ENCODE assay signal across 20 cellular contexts in the genomic region with DNA sequence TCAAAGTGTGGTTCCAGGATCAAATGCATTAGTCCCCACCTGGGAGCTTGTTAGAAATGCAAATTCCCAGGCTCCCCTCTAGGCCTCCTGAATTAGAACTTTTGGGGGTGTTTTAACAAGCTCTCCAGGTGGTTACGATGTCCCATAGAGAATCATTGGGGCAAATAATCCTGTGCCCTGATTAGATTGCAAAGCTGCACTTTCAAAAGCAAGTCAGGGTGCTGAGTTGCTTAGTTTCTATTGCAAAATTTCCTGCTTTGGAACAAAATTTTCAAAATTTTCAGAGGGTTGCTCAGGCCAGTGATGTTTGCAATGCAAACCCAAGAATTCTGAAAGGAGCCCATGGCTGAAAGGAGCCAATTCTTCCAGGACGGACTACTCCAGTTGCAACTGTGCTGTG.
DNase-seq lines count a peak whose midpoint lies in the region; ATAC-seq, FAIRE-seq and TF ChIP-seq lines count a peak whose summit lies in the region.
"Had no signal": no experiment of that assay in that cellular context is flagged by ENCODE, and none has a peak within 500 bp of the region (broad histone marks: within the 10 kb centered on the region; RNA-seq: fewer than 3 reads in every experiment).

No MANE protein-coding gene starts in this region.

- H4K5ac ChIP-seq in H1 (ENCODE audit: insufficient read length, low read depth, low read length): no peak overlapping the region

- H2BK5ac ChIP-seq in H1 (ENCODE audit: low read depth, low read length): no peak overlapping the region; the same call in 1 of the 2 replicates

- H3K23ac ChIP-seq in H1 (ENCODE audit: insufficient read length): no peak overlapping the region

- H2AK5ac ChIP-seq in H1 (ENCODE audit: low read depth, low read length): 0 out of 2 replicates have a peak overlapping the region, but pooled peaks have one; percentile 9

- H3K4me2 ChIP-seq in H1 (ENCODE audit: insufficient read depth in 1 of 2, low read depth in 2 of 2, low read length in 2 of 2): peak overlapping the region; percentile 95 to 96; a peak in 3 of 4 replicates

- H3K36me3 ChIP-seq in breast epithelium: no peaks in the 10 kb centered on the region
- H3K36me3 ChIP-seq in H1 (ENCODE audit: control insufficient read depth in 2 of 4, insufficient read depth in 4 of 4, low read length in 3 of 4): no peaks in the 10 kb centered on the region
- H3K36me3 ChIP-seq: spleen had no signal

- no peak for TF ChIP-seq EP300 in H1 (IDR thresholded peaks at IDR 0.05; ENCODE audit: borderline replicate concordance in 1 of 2, low read depth in 2 of 2, low read length in 2 of 2)

- CTCF ChIA-PET in MCF 10A (lab: Yijun Ruan, JAX) (interaction anchor here (0.5 to 1.0 kb wide), 7 partner anchors 8 to 1730 kb away, joined by 3 to 6 read pairs (median 4); no protein-coding TSS in a partner anchor), H1 (lab: Charles Lee; ENCODE audit: partially characterized antibody) (interaction anchor here (0.6 to 2.0 kb wide), 15 partner anchors 21 to 735 kb away, joined by 3 to 8 read pairs (median 3); no protein-coding TSS in a partner anchor)

- intact Hi-C loops in breast epithelium (cut with DNase I; ENCODE audit: low total_unique reads) (loop anchor here (5.0 to 10.0 kb wide), 2 partner anchors 416 to 518 kb away; a partner anchor contains a TSS), MCF 10A (cut with micrococcal nuclease) (loop anchor here (5.0 to 10.0 kb wide), 2 partner anchors 248 to 591 kb away; no protein-coding TSS in a partner anchor)

- H3K27ac ChIP-seq in breast epithelium (peak overlapping the region; percentile 58 to 88), H1 (ENCODE audit: low read depth, low read length) (no peak overlapping the region)
- H3K27ac ChIP-seq: parathyroid adenoma had no signal

- H4K8ac ChIP-seq in H1 (ENCODE audit: extremely low read depth, insufficient read depth, low read length): no peak overlapping the region

- H4K20me1 ChIP-seq in H1 (replicated peaks in 1 of 2; ENCODE audit: control insufficient read depth in 1 of 2, insufficient read depth in 2 of 2, low read length in 2 of 2): no peaks in the 10 kb centered on the region

- TF ChIP-seq POLR2A in breast epithelium (IDR thresholded peaks at IDR 0.05) (no peak), H1 (IDR thresholded peaks at IDR 0.05; ENCODE audit: control extremely low read depth in 1 of 2, low read depth in 2 of 2, low read length in 2 of 2) (no peak)

- no peak overlapping the region for H3K56ac ChIP-seq in H1 (replicated peaks; ENCODE audit: insufficient read length, low read depth, low read length)

- WGBS in H1 (ENCODE audit: extremely low coverage in 1 of 2, insufficient coverage in 1 of 2, insufficient read length in 1 of 2, insufficient replicate concordance in 2 of 2, low coverage in 1 of 2, low lambda C conversion rate in 2 of 2, missing lambda C conversion rate in 1 of 2), 2 experiments: 38% methylated on average over 2 of the region's 2 CpGs; no CpG with 5 or more reads in 1 of the 2 experiments

- H2BK12ac ChIP-seq in H1 (ENCODE audit: low read depth, low read length): peak overlapping the region; percentile 87; the same call in 1 of the 2 replicates

- H3K79me2 ChIP-seq in H1 (ENCODE audit: control insufficient read depth in 1 of 2, insufficient read depth in 2 of 2, low read length in 2 of 2): no peaks in the 10 kb centered on the region
- H3K79me2 ChIP-seq: parathyroid adenoma had no signal

- H3K4me3 ChIP-seq in breast epithelium (no peak overlapping the region), H1 (ENCODE audit: extremely low read depth in 1 of 4, insufficient read depth in 2 of 4, low read depth in 3 of 4, low read length in 4 of 4) (peak overlapping the region in 1 of 4 experiments; percentile 68; a peak in 1 of 8 replicates)

- H4K91ac ChIP-seq in H1 (replicated peaks; ENCODE audit: insufficient read length, low read length): no peak overlapping the region

- H2AFZ ChIP-seq in H1 (ENCODE audit: low read length): no peak overlapping the region
- H2AFZ ChIP-seq: parathyroid adenoma had no signal

- peaks cover 14% of the 10 kb centered on the region for H3K4me1 Mint-ChIP-seq in MCF 10A (ENCODE audit: insufficient read depth, unreplicated experiment)
- H3K4me1 Mint-ChIP-seq in naive B cell: peaks cover 4 to 17% (median 13%) of the 10 kb centered on the region in 3 donors
- H3K4me1 Mint-ChIP-seq in type B pancreatic cell (ENCODE audit: unreplicated experiment): peaks cover 62% of the 10 kb centered on the region
- H3K4me1 Mint-ChIP-seq: stimulated activated effector memory CD8-positive, alpha-beta T cell treated with anti-CD3 and anti-CD28 coated beads, Interleukin-12 subunit alpha, Interleukin-12 subunit beta, amount 100 ng/mL, for 72 hours had no signal

- TF ChIP-seq RAD21 in H1 (IDR thresholded peaks at IDR 0.05 in 1 of 2, conservative IDR thresholded peaks at IDR 0.05 in 1 of 2; ENCODE audit: low read depth in 2 of 2, low read length in 2 of 2): no peak

- no peak overlapping the region; the same call in 1 of the 2 replicates for H2BK20ac ChIP-seq in H1 (ENCODE audit: low read length)

- POLR2A ChIA-PET in MCF 10A (lab: Yijun Ruan, JAX): interaction anchor here (0.6 to 1.9 kb wide), 4 partner anchors 9 to 414 kb away, joined by 3 to 7 read pairs (median 4); a partner anchor contains a TSS
- POLR2A ChIA-PET in H1 (lab: Charles Lee; ENCODE audit: partially characterized antibody): interaction anchor here (0.6 to 1.0 kb wide), 3 partner anchors 8 to 236 kb away, joined by 3 to 4 read pairs (median 4); no protein-coding TSS in a partner anchor

- H2BK15ac ChIP-seq in H1 (ENCODE audit: low read length): no peak overlapping the region

- H3K4ac ChIP-seq in H1 (replicated peaks; ENCODE audit: insufficient read length, low read depth, low read length): no peak overlapping the region

- no peaks in the 10 kb centered on the region for H3K9me3 ChIP-seq in breast epithelium
- H3K9me3 ChIP-seq in H1 (ENCODE audit: insufficient read depth in 2 of 2, low read depth in 1 of 2, low read length in 1 of 2): no peaks in the 10 kb centered on the region
- H3K9me3 ChIP-seq: spleen had no signal

- H2BK120ac ChIP-seq in H1 (replicated peaks; ENCODE audit: low read depth, low read length): no peak overlapping the region

- peaks cover 10% of the 10 kb centered on the region for H3K23me2 ChIP-seq in H1 (ENCODE audit: low read depth, low read length)

- H3K36me3 Mint-ChIP-seq in MCF 10A (ENCODE audit: insufficient read depth, unreplicated experiment): no peaks in the 10 kb centered on the region
- no peaks in the 10 kb centered on the region for H3K36me3 Mint-ChIP-seq in naive B cell
- no peaks in the 10 kb centered on the region for H3K36me3 Mint-ChIP-seq in type B pancreatic cell
- H3K36me3 Mint-ChIP-seq: stimulated activated effector memory CD8-positive, alpha-beta T cell treated with anti-CD3 and anti-CD28 coated beads, Interleukin-12 subunit alpha, Interleukin-12 subunit beta, amount 100 ng/mL, for 72 hours had no signal

- no peak for DNase-seq in breast epithelium (ENCODE audit: low spot score in 2 of 2)
- no peak for DNase-seq in MCF 10A (ENCODE audit: unreplicated experiment)
- no peak for DNase-seq in H1 (ENCODE audit: low read depth in 1 of 2, low spot score in 2 of 2)
- no peak for DNase-seq in naive B cell
- DNase-seq in type B pancreatic cell (ENCODE audit: extremely low spot score, unreplicated experiment): no peak
- no peak for DNase-seq in frontal cortex (ENCODE audit: low spot score in 2 of 2)
- DNase-seq: activated CD4-positive, CD25-positive, alpha-beta regulatory T cell; IMR-90; kidney glomerular epithelial cell; NCI-H1048; NCI-H748 treated with DMSO at 0.1 percent for 48 hours; spleen had no signal

- H3K27me3 ChIP-seq in breast epithelium (no peaks in the 10 kb centered on the region), H1 (replicated peaks in 1 of 4; ENCODE audit: control insufficient read depth in 3 of 4, extremely low read depth in 1 of 4, insufficient read depth in 3 of 4, low read length in 3 of 4) (peaks cover 7 to 22% (median 19%) of the 10 kb centered on the region in 4 experiments)

- BruUV-seq in MCF 10A (replicated peaks; lab: Mats Ljungman, UMichigan): no TSS peak

- H3K9me3 Mint-ChIP-seq in MCF 10A (ENCODE audit: unreplicated experiment) (no peaks in the 10 kb centered on the region), naive B cell (no peaks in the 10 kb centered on the region), type B pancreatic cell (no peaks in the 10 kb centered on the region)
- H3K9me3 Mint-ChIP-seq: activated T-helper 2 cell treated with anti-CD3 and anti-CD28 coated beads, Interferon-gamma antibody, Interleukin-2, Interleukin-4, amounts not matched to agents 10 μg/mL and 5 μg/mL and 100 μg/mL, durations not matched to agents 14 hours and 24 hours and 36 hours; stimulated activated effector memory CD8-positive, alpha-beta T cell treated with anti-CD3 and anti-CD28 coated beads, Interleukin-12 subunit alpha, Interleukin-12 subunit beta, amount 100 ng/mL, for 72 hours had no signal

- H3K27ac Mint-ChIP-seq in MCF 10A (ENCODE audit: low read depth, unreplicated experiment): no peak overlapping the region
- peak overlapping the region in 4 of 6 donors; percentile 34 to 91 (median 74) for H3K27ac Mint-ChIP-seq in naive B cell
- peak overlapping the region; percentile 48 for H3K27ac Mint-ChIP-seq in type B pancreatic cell
- H3K27ac Mint-ChIP-seq: activated T-helper 2 cell treated with anti-CD3 and anti-CD28 coated beads, Interferon-gamma antibody, Interleukin-2, Interleukin-4, amounts not matched to agents 10 μg/mL and 5 μg/mL and 100 μg/mL, durations not matched to agents 14 hours and 24 hours and 36 hours; stimulated activated effector memory CD8-positive, alpha-beta T cell treated with anti-CD3 and anti-CD28 coated beads, Interleukin-12 subunit alpha, Interleukin-12 subunit beta, amount 100 ng/mL, for 72 hours had no signal

- ATAC-seq in naive B cell (ENCODE audit: low read depth in 2 of 2): no peak
- no peak for ATAC-seq in GM21825 (IDR thresholded peaks at IDR 0.05; ENCODE audit: unreplicated experiment)
- ATAC-seq in HG03521 (IDR thresholded peaks at IDR 0.05; ENCODE audit: unreplicated experiment): no peak
- ATAC-seq: stimulated activated effector memory CD8-positive, alpha-beta T cell treated with anti-CD3 and anti-CD28 coated beads, Interleukin-12 subunit alpha, Interleukin-12 subunit beta, amount 100 ng/mL, for 72 hours had no signal

- no peaks in the 10 kb centered on the region for H3K79me1 ChIP-seq in H1 (ENCODE audit: low read depth, low read length)

- FAIRE-seq in H1 (lab: Jason Lieb, UNC) (no peak), frontal cortex (lab: Jason Lieb, UNC) (no peak)
- FAIRE-seq: colon, endothelial cell of umbilical vein, urothelium cell line had no signal

- H3K18ac ChIP-seq in H1 (ENCODE audit: extremely low read depth, low read length): peak overlapping the region; percentile 83; the same call in 1 of the 2 replicates

- TF ChIP-seq CTCF in breast epithelium (IDR thresholded peaks at IDR 0.05) (no peak), MCF 10A (IDR thresholded peaks at IDR 0.05; ENCODE audit: unreplicated experiment) (no peak), H1 (IDR thresholded peaks at IDR 0.05; ENCODE audit: control extremely low read depth in 1 of 3, insufficient read depth in 1 of 3, low read depth in 1 of 3, low read length in 3 of 3) (no peak), type B pancreatic cell (conservative IDR thresholded peaks at IDR 0.05) (no peak)

- H3K4me1 ChIP-seq in breast epithelium: peaks cover 6 to 7% of the 10 kb centered on the region in 2 donors
- H3K4me1 ChIP-seq in H1 (replicated peaks in 1 of 4; ENCODE audit: control insufficient read depth in 3 of 4, insufficient read depth in 4 of 4, low read length in 3 of 4): peaks cover 4 to 12% (median 7%) of the 10 kb centered on the region in 4 experiments; a peak in 5 of 7 replicates

- H3K27me3 Mint-ChIP-seq in MCF 10A (ENCODE audit: insufficient read depth, unreplicated experiment): no peaks in the 10 kb centered on the region
- H3K27me3 Mint-ChIP-seq in naive B cell: peaks cover 6 to 33% (median 24%) of the 10 kb centered on the region in 3 donors
- H3K27me3 Mint-ChIP-seq in type B pancreatic cell: no peaks in the 10 kb centered on the region

- no peak overlapping the region for H3K14ac ChIP-seq in H1 (ENCODE audit: insufficient read length)

- H3K9ac ChIP-seq in H1 (replicated peaks in 1 of 4; ENCODE audit: extremely low read depth in 1 of 4, low read depth in 3 of 4, low read length in 3 of 4): no peak overlapping the region
- H3K9ac ChIP-seq: parathyroid adenoma had no signal

- H3K4me3 Mint-ChIP-seq in MCF 10A (ENCODE audit: unreplicated experiment): no peak overlapping the region
- H3K4me3 Mint-ChIP-seq in naive B cell: peak overlapping the region in 3 of 8 donors; percentile 24 to 85 (median 69)
- H3K4me3 Mint-ChIP-seq in type B pancreatic cell: peak overlapping the region; percentile 47
- H3K4me3 Mint-ChIP-seq: stimulated activated effector memory CD8-positive, alpha-beta T cell treated with anti-CD3 and anti-CD28 coated beads, Interleukin-12 subunit alpha, Interleukin-12 subunit beta, amount 100 ng/mL, for 72 hours had no signal
